14 cellular contexts compared by ENCODE assay signal in the genomic region with DNA sequence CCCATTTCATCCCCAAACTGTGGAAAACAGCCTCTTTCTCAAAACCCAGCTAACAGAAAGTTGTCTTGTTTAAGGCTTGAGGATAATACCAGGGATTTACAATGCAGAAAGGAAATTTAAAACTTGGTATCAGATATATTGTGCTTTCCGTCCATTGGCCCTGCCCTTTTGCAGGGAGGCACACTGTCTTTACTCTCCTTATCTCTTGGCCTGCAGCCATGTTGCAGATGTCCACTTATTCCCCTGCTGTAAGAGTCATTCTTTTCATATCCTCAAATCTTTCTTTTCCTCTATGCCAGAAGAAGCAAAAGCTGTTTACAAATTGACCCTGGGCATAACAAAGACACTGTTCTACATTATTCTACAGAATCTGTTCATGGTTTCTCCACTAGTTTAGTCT.
"Had no signal": no experiment of that assay in that cellular context is flagged by ENCODE, and none has a peak within 500 bp of the region (broad histone marks: within the 10 kb centered on the region; RNA-seq: fewer than 3 reads in every experiment).

No MANE protein-coding gene starts in this region.

- H3K36me3 ChIP-seq: tibial nerve had no signal

- H3K27ac ChIP-seq: tibial nerve, VCaP had no signal

- DNase-seq: activated CD4-positive, alpha-beta memory T cell treated with anti-CD3 and anti-CD28 coated beads for 36 hours; activated CD8-positive, alpha-beta memory T cell treated with anti-CD3 and anti-CD28 coated beads, Interleukin-2, amount 10 ng/mL, durations not matched to agents 7 days and 5 days; activated naive CD4-positive, alpha-beta T cell treated with anti-CD3 and anti-CD28 coated beads, Interleukin-2, amount 10 ng/mL, durations not matched to agents 7 days and 5 days; activated T-cell treated with anti-CD3 and anti-CD28 coated beads, Interleukin-2, amount 50 U/mL, for 1 hour; amniotic stem cell; effector memory CD4-positive, alpha-beta T cell; kidney glomerular epithelial cell; nephron progenitor cell; occipital lobe; stimulated activated CD4-positive, alpha-beta T cell treated with anti-CD3 and anti-CD28 coated beads, Interleukin-15, amount 100 ng/mL, for 24 hours; stimulated activated CD4-positive, alpha-beta T cell treated with anti-CD3 and anti-CD28 coated beads, Interleukin-4, amount 100 ng/mL, for 1 hour; stimulated activated naive B cell treated with anti-CD40 and anti-IgM and Interleukin-4, amounts not matched to agents 10 μg/mL and 1 μg/mL and 100 μg/mL, for 72 hours had no signal

- H3K4me1 ChIP-seq: tibial nerve had no signal

- ATAC-seq: activated CD8-positive, alpha-beta memory T cell treated with anti-CD3 and anti-CD28 coated beads, Interleukin-2, amount 10 ng/mL, durations not matched to agents 7 days and 5 days; stimulated activated naive B cell treated with anti-CD40 and anti-IgM and Interleukin-4, amounts not matched to agents 10 μg/mL and 1 μg/mL and 100 μg/mL, for 72 hours had no signal

- H3K4me3 ChIP-seq: tibial nerve had no signal

- H3K27me3 ChIP-seq: tibial nerve had no signal
